Comparison of ENCODE assay signal across 21 cellular contexts in genomic region chr17:34222732-34223486, GRCh38. TPM values are rescaled to one million over a fixed set of nuclear protein-coding genes. Genes with fewer than 3 reads are reported as not detected.
"Had no signal": no experiment of that assay in that cellular context is flagged by ENCODE, and none has a peak within 500 bp of the region (broad histone marks: within the 10 kb centered on the region; RNA-seq: fewer than 3 reads in every experiment).

No MANE protein-coding gene starts in this region.

- H3K27me3 ChIP-seq: left lung, tibial nerve, uterus had no signal

- H3K27ac ChIP-seq: epithelial cell of prostate, left lung, tibial nerve, uterus had no signal

- H3K4me1 ChIP-seq: uterus had no signal

- H3K4me3 ChIP-seq: left lung, skin epidermis, tibial nerve, uterus had no signal

- H3K36me3 ChIP-seq: left lung, tibial nerve, uterus had no signal

- H3K9me3 ChIP-seq: left lung, tibial nerve, uterus had no signal

- DNase-seq: activated CD4-positive, alpha-beta memory T cell treated with anti-CD3 and anti-CD28 coated beads, Interleukin-2, amount 10 ng/mL, durations not matched to agents 7 days and 5 days; activated CD4-positive, alpha-beta T cell treated with anti-CD3 and anti-CD28 coated beads for 48 hours; activated CD4-positive, CD25-positive, alpha-beta regulatory T cell; activated CD8-positive, alpha-beta memory T cell treated with anti-CD3 and anti-CD28 coated beads, Interleukin-2, amount 10 ng/mL, durations not matched to agents 7 days and 5 days; activated naive CD4-positive, alpha-beta T cell; activated naive CD8-positive, alpha-beta T cell treated with anti-CD3 and anti-CD28 coated beads for 36 hours; amniotic stem cell; effector memory CD8-positive, alpha-beta T cell; foreskin melanocyte; head of caudate nucleus; kidney; left lung; mammary epithelial cell; stimulated activated CD4-positive, alpha-beta T cell treated with anti-CD3 and anti-CD28 coated beads, Interleukin-2, amount 100 ng/mL, for 48 hours; T-helper 9 cell; uterus had no signal

- ATAC-seq: activated CD8-positive, alpha-beta memory T cell treated with anti-CD3 and anti-CD28 coated beads, Interleukin-2, amount 10 ng/mL, durations not matched to agents 7 days and 5 days; effector memory CD8-positive, alpha-beta T cell; left lung had no signal

RNA-seq across cellular contexts. Expression of gene CCL2, which starts 32.2 kb away (rescaled TPM):
- total RNA-seq: activated CD4-positive, alpha-beta memory T cell treated with anti-CD3 and anti-CD28 coated beads, Interleukin-2, amount 10 ng/mL, durations not matched to agents 7 days and 5 days; activated naive CD8-positive, alpha-beta T cell treated with anti-CD3 and anti-CD28 coated beads for 36 hours had no signal

RNA-seq across cellular contexts. Expression of gene CCL7, which starts 47.1 kb away (rescaled TPM):
- total RNA-seq: activated CD4-positive, alpha-beta memory T cell treated with anti-CD3 and anti-CD28 coated beads, Interleukin-2, amount 10 ng/mL, durations not matched to agents 7 days and 5 days; activated CD8-positive, alpha-beta memory T cell treated with anti-CD3 and anti-CD28 coated beads, Interleukin-2, amount 10 ng/mL, durations not matched to agents 7 days and 5 days; activated naive CD8-positive, alpha-beta T cell treated with anti-CD3 and anti-CD28 coated beads for 36 hours; cerebellum; kidney; mammary epithelial cell; myocyte; tibial nerve; uterus had no signal
